Comparison of ENCODE assay signal across 10 cellular contexts in the genomic region with DNA sequence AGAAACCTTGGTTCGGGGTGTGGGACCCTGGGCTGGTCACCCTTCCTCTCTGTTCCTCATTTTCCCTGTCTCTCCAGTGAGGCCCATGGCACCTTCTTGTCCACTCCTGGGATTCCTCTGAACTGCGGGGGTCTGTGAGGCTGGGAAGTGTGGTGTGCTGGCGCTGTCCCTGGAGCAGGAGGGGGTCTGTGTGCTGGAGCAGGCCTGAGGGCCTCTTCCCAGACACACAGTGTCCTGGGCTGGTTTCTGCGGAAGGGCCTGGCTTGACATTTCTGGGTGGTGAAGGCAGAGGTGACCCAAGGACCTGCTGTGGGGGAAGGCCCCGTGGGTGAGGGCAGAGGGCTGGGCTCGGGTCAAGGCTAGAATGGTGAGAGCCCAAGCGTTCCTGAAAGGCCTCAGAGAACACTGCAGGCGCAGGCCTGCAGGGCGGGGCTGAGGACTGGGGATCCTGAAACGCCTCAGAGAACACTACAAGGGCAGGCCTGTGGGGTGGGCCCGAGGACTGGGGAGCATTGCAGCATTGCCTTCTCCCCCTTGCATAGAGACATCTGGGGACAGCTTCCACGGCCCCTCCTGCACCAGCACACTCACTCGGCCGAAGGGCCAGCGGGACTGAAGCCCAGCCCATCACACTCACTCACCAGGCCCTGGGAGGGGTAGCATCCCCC. TPM values are rescaled to one million over a fixed set of nuclear protein-coding genes. Genes with fewer than 3 reads are reported as not detected.
DNase-seq lines count a peak whose midpoint lies in the region; ATAC-seq lines count a peak whose summit lies in the region.
"Had no signal": no experiment of that assay in that cellular context is flagged by ENCODE, and none has a peak within 500 bp of the region (broad histone marks: within the 10 kb centered on the region; RNA-seq: fewer than 3 reads in every experiment).

No MANE protein-coding gene starts in this region.

- H3K27me3 ChIP-seq in H7 (ENCODE audit: control insufficient read depth, insufficient read depth, low read length) = no peaks in the 10 kb centered on the region; the same call in 1 of the 2 replicates
- H3K27me3 ChIP-seq in adipocyte (replicated peaks; ENCODE audit: control insufficient read depth, insufficient read depth, low read length) = no peaks in the 10 kb centered on the region
- H3K27me3 ChIP-seq: right lobe of liver had no signal

- peaks cover 10% of the 10 kb centered on the region for H3K4me1 ChIP-seq in adipocyte (ENCODE audit: control insufficient read depth, insufficient read depth, low read length)

- no peaks in the 10 kb centered on the region for H3K36me3 Mint-ChIP-seq in stimulated activated effector memory CD8-positive, alpha-beta T cell treated with anti-CD3 and anti-CD28 coated beads, Interleukin-12 subunit alpha, Interleukin-12 subunit beta, amount 100 ng/mL, for 72 hours

- no peaks in the 10 kb centered on the region for H3K36me3 ChIP-seq in H7 (replicated peaks; ENCODE audit: control insufficient read depth, insufficient read depth, low read length)
- H3K36me3 ChIP-seq in adipocyte (ENCODE audit: control insufficient read depth, insufficient read depth, low read length, severe bottlenecking) = no peaks in the 10 kb centered on the region
- H3K36me3 ChIP-seq: right lobe of liver had no signal

- H3K9me3 Mint-ChIP-seq in stimulated activated effector memory CD8-positive, alpha-beta T cell treated with anti-CD3 and anti-CD28 coated beads, Interleukin-12 subunit alpha, Interleukin-12 subunit beta, amount 100 ng/mL, for 72 hours = no peaks in the 10 kb centered on the region

- H3K9ac ChIP-seq in adipocyte (ENCODE audit: low read length) = peak overlapping the region; percentile 25

- H3K9me3 ChIP-seq in adipocyte (ENCODE audit: control insufficient read depth, low read length) = no peaks in the 10 kb centered on the region
- H3K9me3 ChIP-seq: right lobe of liver had no signal

- peaks cover 61% of the 10 kb centered on the region for H3K4me1 Mint-ChIP-seq in stimulated activated effector memory CD8-positive, alpha-beta T cell treated with anti-CD3 and anti-CD28 coated beads, Interleukin-12 subunit alpha, Interleukin-12 subunit beta, amount 100 ng/mL, for 72 hours

- DNase-seq in H7 = peak; percentile 82
- DNase-seq in adipocyte (ENCODE audit: low read depth) = no peak
- DNase-seq in islet precursor cell = peak; percentile 96
- no peak for DNase-seq in stimulated activated effector memory CD8-positive, alpha-beta T cell treated with anti-CD3 and anti-CD28 coated beads, Interleukin-12 subunit alpha, Interleukin-12 subunit beta, amount 100 ng/mL, for 72 hours (ENCODE audit: low spot score in 2 of 2)
- DNase-seq in NCI-H82 treated with DMSO at 0.1 percent for 48 hours (lab: John Stamatoyannopoulos, UW; ENCODE audit: unreplicated experiment) = no peak
- no peak for DNase-seq in NCI-H2171 treated with DMSO at 0.1 percent for 48 hours (lab: John Stamatoyannopoulos, UW)
- DNase-seq: effector memory CD4-positive, alpha-beta T cell had no signal

- no peak overlapping the region for H3K4me3 Mint-ChIP-seq in stimulated activated effector memory CD8-positive, alpha-beta T cell treated with anti-CD3 and anti-CD28 coated beads, Interleukin-12 subunit alpha, Interleukin-12 subunit beta, amount 100 ng/mL, for 72 hours

- no peak for ATAC-seq in stimulated activated effector memory CD8-positive, alpha-beta T cell treated with anti-CD3 and anti-CD28 coated beads, Interleukin-12 subunit alpha, Interleukin-12 subunit beta, amount 100 ng/mL, for 72 hours
- no peak for ATAC-seq in HG02981 (IDR thresholded peaks at IDR 0.05; ENCODE audit: unreplicated experiment)
- no peak for ATAC-seq in HG03039 (IDR thresholded peaks at IDR 0.05; ENCODE audit: unreplicated experiment)

- peak overlapping the region; percentile 20 for H3K27ac Mint-ChIP-seq in stimulated activated effector memory CD8-positive, alpha-beta T cell treated with anti-CD3 and anti-CD28 coated beads, Interleukin-12 subunit alpha, Interleukin-12 subunit beta, amount 100 ng/mL, for 72 hours

- H3K4me3 ChIP-seq in H7 (ENCODE audit: insufficient read depth, low read depth, low read length) = no peak overlapping the region
- H3K4me3 ChIP-seq in adipocyte (ENCODE audit: low read length) = no peak overlapping the region
- H3K4me3 ChIP-seq: right lobe of liver had no signal

RNA-seq across cellular contexts. Expression of a gene that starts 10.6 kb away (rescaled TPM):
- total RNA-seq in H7 (2014; rRNA removed; shearing (Covaris generic)) = 45.9 and 50.5 TPM in 2 replicates

RNA-seq across cellular contexts. Expression of a gene that starts 30.5 kb away (rescaled TPM):
- total RNA-seq in H7 (2014; rRNA removed; shearing (Covaris generic)) = 23.4 and 26.0 TPM in 2 replicates

Comparison
In these comparisons a context has a peak if more than half of its experiments do, and no peak if none do; other contexts are left out.
1. DNase-seq: peak in H7 (single experiment) and islet precursor cell (single experiment); none in adipocyte (single experiment), stimulated activated effector memory CD8-positive, alpha-beta T cell treated with anti-CD3 and anti-CD28 coated beads, Interleukin-12 subunit alpha, Interleukin-12 subunit beta, amount 100 ng/mL, for 72 hours (0 of 2), NCI-H82 treated with DMSO at 0.1 percent for 48 hours (single experiment) and NCI-H2171 treated with DMSO at 0.1 percent for 48 hours (single experiment).